ENCODE assay signal across 15 cellular contexts in genomic region chr12:89251326-89252237, GRCh38.
DNase-seq lines count a peak whose midpoint lies in the region; ATAC-seq lines count a peak whose summit lies in the region.
"Had no signal": no experiment of that assay in that cellular context is flagged by ENCODE, and none has a peak within 500 bp of the region (broad histone marks: within the 10 kb centered on the region; RNA-seq: fewer than 3 reads in every experiment).

No MANE protein-coding gene starts in this region.

- H3K36me3 Mint-ChIP-seq in activated T-cell treated with anti-CD3 and anti-CD28 coated beads, Interleukin-2, amount 50 U/mL, for 72 hours (ENCODE audit: insufficient read depth in 2 of 2), result peaks cover 0 to 13% of the 10 kb centered on the region in 2 donors

- no peak overlapping the region for H3K23ac ChIP-seq in mesendoderm (ENCODE audit: low read length)

- no peak overlapping the region for H3K9ac ChIP-seq in mesendoderm (ENCODE audit: low read length)

- peak overlapping the region; percentile 49 to 71 for H3K4me3 Mint-ChIP-seq in activated T-cell treated with anti-CD3 and anti-CD28 coated beads, Interleukin-2, amount 50 U/mL, for 72 hours
- H3K4me3 Mint-ChIP-seq: T-helper 17 cell had no signal

- peak overlapping the region; percentile 89 for H3K27ac Mint-ChIP-seq in activated T-cell treated with anti-CD3 and anti-CD28 coated beads, Interleukin-2, amount 50 U/mL, for 72 hours
- H3K27ac Mint-ChIP-seq: T-helper 17 cell had no signal

- no peaks in the 10 kb centered on the region for H3K79me2 ChIP-seq in mesendoderm (ENCODE audit: control insufficient read depth, insufficient read depth, low read length)

- H2AK5ac ChIP-seq in mesendoderm (ENCODE audit: low read length), result peak overlapping the region; percentile 57

- no peak overlapping the region for H3K27ac ChIP-seq in mesendoderm (ENCODE audit: low read depth, low read length)
- H3K27ac ChIP-seq: C4-2B, lower lobe of right lung had no signal

- no peaks in the 10 kb centered on the region for H3K79me1 ChIP-seq in mesendoderm (ENCODE audit: low read length)

- H3K27me3 Mint-ChIP-seq in activated T-cell treated with anti-CD3 and anti-CD28 coated beads, Interleukin-2, amount 50 U/mL, for 72 hours (ENCODE audit: low read depth), result no peaks in the 10 kb centered on the region
- H3K27me3 Mint-ChIP-seq: T-helper 17 cell had no signal

- no peak overlapping the region for H3K56ac ChIP-seq in mesendoderm (ENCODE audit: low read length)

- H3K27me3 ChIP-seq in mesendoderm (ENCODE audit: insufficient read depth, low read length, poor library complexity), result no peaks in the 10 kb centered on the region
- H3K27me3 ChIP-seq: breast epithelium had no signal

- DNase-seq in stimulated activated CD4-positive, alpha-beta T cell treated with anti-CD3 and anti-CD28 coated beads, Interleukin-4, amount 100 ng/mL, for 24 hours, result peak; percentile 20
- no peak for DNase-seq in stimulated activated CD4-positive, alpha-beta T cell treated with anti-CD3 and anti-CD28 coated beads, Interleukin-2, amount 100 ng/mL, for 48 hours
- DNase-seq in activated T-cell treated with anti-CD3 and anti-CD28 coated beads, Interleukin-2, amount 50 U/mL, for 72 hours, result peak in 1 of 2 donors; percentile 38
- no peak for DNase-seq in mesendoderm
- DNase-seq in NCI-H69 (lab: John Stamatoyannopoulos, UW), result no peak
- DNase-seq: activated CD4-positive, alpha-beta T cell treated with anti-CD3 and anti-CD28 coated beads, Interleukin-2, amount 50 U/mL, for 48 hours; DMS79 treated with DMSO at 0.1 percent for 48 hours; effector CD4-positive, alpha-beta T cell; lower lobe of right lung; NCI-H1048; T-helper 17 cell had no signal

- no peak overlapping the region for H2BK120ac ChIP-seq in mesendoderm (ENCODE audit: low read depth, low read length)

- H3K4me1 ChIP-seq in mesendoderm (ENCODE audit: control insufficient read depth, low read depth, low read length), result peaks cover 2% of the 10 kb centered on the region
- H3K4me1 ChIP-seq: breast epithelium had no signal

- peak; percentile 76 to 88 for ATAC-seq in activated T-cell treated with anti-CD3 and anti-CD28 coated beads, Interleukin-2, amount 50 U/mL, for 72 hours (replicated peaks in 1 of 2)
- no peak for ATAC-seq in GM18907 (IDR thresholded peaks at IDR 0.05; ENCODE audit: unreplicated experiment)
- no peak for ATAC-seq in GM21528 (IDR thresholded peaks at IDR 0.05; ENCODE audit: low FRiP score, unreplicated experiment)
- ATAC-seq: lower lobe of right lung, T-helper 17 cell had no signal

- H3K4me2 ChIP-seq in mesendoderm (ENCODE audit: low read length), result no peak overlapping the region

- peaks cover 61% of the 10 kb centered on the region for H3K4me1 Mint-ChIP-seq in activated T-cell treated with anti-CD3 and anti-CD28 coated beads, Interleukin-2, amount 50 U/mL, for 72 hours (ENCODE audit: low read depth)

- no peak overlapping the region for H2BK15ac ChIP-seq in mesendoderm (replicated peaks; ENCODE audit: low read depth)

- no peak overlapping the region for H3K4ac ChIP-seq in mesendoderm (ENCODE audit: low read depth, low read length)

- no peaks in the 10 kb centered on the region for H3K36me3 ChIP-seq in mesendoderm (ENCODE audit: control insufficient read depth, insufficient read depth, low read length)
- H3K36me3 ChIP-seq: breast epithelium, lower lobe of right lung had no signal

- WGBS in mesendoderm (ENCODE audit: extremely low coverage, insufficient coverage, low lambda C conversion rate), result no CpG with 5 or more reads among the region's 6 CpGs

- no peak overlapping the region for H4K8ac ChIP-seq in mesendoderm (ENCODE audit: low read depth, low read length)

- no peak overlapping the region for H4K5ac ChIP-seq in mesendoderm (ENCODE audit: low read length)

- peaks cover 5% of the 10 kb centered on the region in 2 donors for H3K9me3 Mint-ChIP-seq in activated T-cell treated with anti-CD3 and anti-CD28 coated beads, Interleukin-2, amount 50 U/mL, for 72 hours

- H3K4me3 ChIP-seq in mesendoderm (ENCODE audit: low read length), result no peak overlapping the region
- H3K4me3 ChIP-seq: breast epithelium, lower lobe of right lung had no signal

- H3K18ac ChIP-seq in mesendoderm (ENCODE audit: low read length), result no peak overlapping the region

- H2BK5ac ChIP-seq in mesendoderm (ENCODE audit: low read length), result no peak overlapping the region

Comparison
In these comparisons a context has a peak if more than half of its experiments do, and no peak if none do; other contexts are left out.
1. ATAC-seq: peak in activated T-cell treated with anti-CD3 and anti-CD28 coated beads, Interleukin-2, amount 50 U/mL, for 72 hours (2 of 2); none in GM18907 (single experiment) and GM21528 (single experiment).